9 cellular contexts compared by ENCODE assay signal in genomic region chr16:81650982-81651562, GRCh38.
DNase-seq lines count a peak whose midpoint lies in the region; ATAC-seq and TF ChIP-seq lines count a peak whose summit lies in the region.
"Had no signal": no experiment of that assay in that cellular context is flagged by ENCODE, and none has a peak within 500 bp of the region (broad histone marks: within the 10 kb centered on the region; RNA-seq: fewer than 3 reads in every experiment).

No MANE protein-coding gene starts in this region.

- peaks cover 85% of the 10 kb centered on the region for H3K4me1 Mint-ChIP-seq in nephron progenitor cell

- H3K4me3 Mint-ChIP-seq in nephron progenitor cell: no peak overlapping the region
- H3K4me3 Mint-ChIP-seq: CD4-positive, CD25-positive, alpha-beta regulatory T cell had no signal

- DNase-seq in DMS 273 treated with DMSO at 0.1 percent for 48 hours (lab: John Stamatoyannopoulos, UW) (peak; percentile 60), NCI-H774 (lab: John Stamatoyannopoulos, UW) (peak; percentile 13), fibroblast of villous mesenchyme (ENCODE audit: low read depth) (peak; percentile 60), nephron progenitor cell (peak; percentile 66)
- DNase-seq: CD4-positive, CD25-positive, alpha-beta regulatory T cell had no signal

- no peak overlapping the region for H3K4me3 ChIP-seq in fibroblast of villous mesenchyme (ENCODE audit: low read depth, low read length)

- no peak for TF ChIP-seq CTCF in fibroblast of villous mesenchyme (IDR thresholded peaks at IDR 0.05; ENCODE audit: insufficient read depth, low read depth, low read length)
- TF ChIP-seq CTCF in nephron progenitor cell (IDR thresholded peaks at IDR 0.05): no peak

- no peak for ATAC-seq in HG02973 (IDR thresholded peaks at IDR 0.05; ENCODE audit: unreplicated experiment)
- no peak for ATAC-seq in GM19463 (IDR thresholded peaks at IDR 0.05; ENCODE audit: unreplicated experiment)
- no peak for ATAC-seq in HG03159 (IDR thresholded peaks at IDR 0.05; ENCODE audit: unreplicated experiment)
- no peak for ATAC-seq in HG03442 (IDR thresholded peaks at IDR 0.05; ENCODE audit: unreplicated experiment)

- H3K9me3 Mint-ChIP-seq in nephron progenitor cell: no peaks in the 10 kb centered on the region
- H3K9me3 Mint-ChIP-seq: CD4-positive, CD25-positive, alpha-beta regulatory T cell had no signal

- no peaks in the 10 kb centered on the region for H3K36me3 Mint-ChIP-seq in nephron progenitor cell (ENCODE audit: low read depth)

- peak overlapping the region; percentile 61 for H3K27ac Mint-ChIP-seq in nephron progenitor cell

- no peaks in the 10 kb centered on the region for H3K27me3 Mint-ChIP-seq in nephron progenitor cell (ENCODE audit: low read depth, poor library complexity)
- H3K27me3 Mint-ChIP-seq: CD4-positive, CD25-positive, alpha-beta regulatory T cell had no signal

Comparison
In these comparisons a context has a peak if more than half of its experiments do, and no peak if none do; other contexts are left out.
1. DNase-seq: peak in every context shown above with its lines; median percentile 66 in nephron progenitor cell; 60 in DMS 273 treated with DMSO at 0.1 percent for 48 hours; 60 in fibroblast of villous mesenchyme; 13 in NCI-H774.